ENCODE assay signal across 27 cellular contexts in genomic region chr3:197508511-197508910, GRCh38. TPM values are rescaled to one million over a fixed set of nuclear protein-coding genes. Genes with fewer than 3 reads are reported as not detected.
DNase-seq lines count a peak whose midpoint lies in the region; ATAC-seq and TF ChIP-seq lines count a peak whose summit lies in the region.
"Had no signal": no experiment of that assay in that cellular context is flagged by ENCODE, and none has a peak within 500 bp of the region (broad histone marks: within the 10 kb centered on the region; RNA-seq: fewer than 3 reads in every experiment).

No MANE protein-coding gene starts in this region.

- no peak overlapping the region for H3K23ac ChIP-seq in neuronal stem cell (ENCODE audit: low read depth, low read length, poor library complexity)

- peak overlapping the region; percentile 56 for H3K14ac ChIP-seq in neuronal stem cell (ENCODE audit: low read length)

- H3K18ac ChIP-seq in neuronal stem cell (ENCODE audit: low read length), result peak overlapping the region; percentile 29

- peaks cover 28% of the 10 kb centered on the region for H3K36me3 Mint-ChIP-seq in activated CD8-positive, alpha-beta T cell treated with anti-CD3 and anti-CD28 coated beads, Interleukin-2, amount 10 ng/mL, durations not matched to agents 7 days and 5 days (ENCODE audit: low read depth)
- H3K36me3 Mint-ChIP-seq: activated naive CD4-positive, alpha-beta T cell treated with anti-CD3 and anti-CD28 coated beads, Interleukin-2, amount 50 U/mL, for 72 hours; type B pancreatic cell had no signal

- no peak overlapping the region for H2BK12ac ChIP-seq in neuronal stem cell (ENCODE audit: low read length)

- no peaks in the 10 kb centered on the region for H3K9me3 ChIP-seq in neuronal stem cell (replicated peaks in 1 of 2; ENCODE audit: control insufficient read depth in 2 of 2, insufficient read depth in 1 of 2, low read depth in 1 of 2, low read length in 2 of 2)
- H3K9me3 ChIP-seq: ascending aorta, heart left ventricle had no signal

- H4K8ac ChIP-seq in neuronal stem cell (ENCODE audit: low read depth, low read length), result no peak overlapping the region

- no peak overlapping the region for H2BK120ac ChIP-seq in neuronal stem cell (ENCODE audit: low read depth, low read length)

- no CpG with 5 or more reads among the region's 7 CpGs for WGBS in neuronal stem cell (ENCODE audit: extremely low coverage in 2 of 2, insufficient read length in 2 of 2, insufficient replicate concordance in 1 of 2), 2 donors

- peak overlapping the region; percentile 16 for H2AK5ac ChIP-seq in neuronal stem cell (ENCODE audit: low read depth, low read length)

- no peak overlapping the region for H3K4me3 Mint-ChIP-seq in activated CD8-positive, alpha-beta T cell treated with anti-CD3 and anti-CD28 coated beads, Interleukin-2, amount 10 ng/mL, durations not matched to agents 7 days and 5 days
- H3K4me3 Mint-ChIP-seq: CD8-positive, alpha-beta memory T cell; central memory CD8-positive, alpha-beta T cell; type B pancreatic cell; WTC11 had no signal

- H3K4me1 ChIP-seq in neuronal stem cell (ENCODE audit: control insufficient read depth in 2 of 2, insufficient read depth in 1 of 2, low read depth in 1 of 2, low read length in 2 of 2), result peaks cover 9 to 17% of the 10 kb centered on the region in 2 donors
- H3K4me1 ChIP-seq: ascending aorta had no signal

- H3K36me3 ChIP-seq in neuronal stem cell (replicated peaks in 1 of 2; ENCODE audit: control insufficient read depth in 2 of 2, insufficient read depth in 2 of 2, low read length in 2 of 2), result no peaks in the 10 kb centered on the region
- H3K36me3 ChIP-seq: ascending aorta had no signal

- peak overlapping the region; percentile 21 for H2BK5ac ChIP-seq in neuronal stem cell (ENCODE audit: low read length)

- H3K4me2 ChIP-seq in neuronal stem cell (ENCODE audit: insufficient read depth, low read length, poor library complexity, severe bottlenecking), result no peak overlapping the region
- H3K4me2 ChIP-seq: KMS-11 had no signal

- no peak for TF ChIP-seq CTCF in GM10248 (IDR thresholded peaks at IDR 0.05; ENCODE audit: control extremely low read depth, extremely low read depth, low read depth, missing control alignments)

- peak; percentile 7 for DNase-seq in NCI-H1092 treated with DMSO at 0.1 percent for 48 hours (lab: John Stamatoyannopoulos, UW)
- no peak for DNase-seq in NCI-H1092 (lab: John Stamatoyannopoulos, UW)
- DNase-seq in NCI-H1105 (lab: John Stamatoyannopoulos, UW), result peak; percentile 17
- no peak for DNase-seq in neuronal stem cell (ENCODE audit: low spot score)
- no peak for DNase-seq in GM10248 (ENCODE audit: extremely low spot score)
- DNase-seq in activated CD8-positive, alpha-beta T cell treated with anti-CD3 and anti-CD28 coated beads, Interleukin-2, amount 10 ng/mL, durations not matched to agents 7 days and 5 days, result no peak
- DNase-seq: activated CD8-positive, alpha-beta memory T cell treated with anti-CD3 and anti-CD28 coated beads, Interleukin-2, amount 50 U/mL, for 48 hours; AML-193; CD8-positive, alpha-beta memory T cell; effector CD8-positive, alpha-beta T cell; erythroblast; heart left ventricle; NCI-H2081 treated with DMSO at 0.1 percent for 48 hours; NCI-H774; OCI-M1 had no signal

- H3K27ac ChIP-seq in angular gyrus (ENCODE audit: low read depth, low read length) (peak overlapping the region; percentile 97), neuronal stem cell (replicated peaks; ENCODE audit: low read length) (no peak overlapping the region)
- H3K27ac ChIP-seq: ascending aorta, heart left ventricle, KMS-11 had no signal

- no peak overlapping the region for H3K27ac Mint-ChIP-seq in activated CD8-positive, alpha-beta T cell treated with anti-CD3 and anti-CD28 coated beads, Interleukin-2, amount 10 ng/mL, durations not matched to agents 7 days and 5 days
- H3K27ac Mint-ChIP-seq: activated naive CD4-positive, alpha-beta T cell treated with anti-CD3 and anti-CD28 coated beads, Interleukin-2, amount 50 U/mL, for 72 hours; activated T-helper 2 cell treated with anti-CD3 and anti-CD28 coated beads, Interferon-gamma antibody, Interleukin-2, Interleukin-4, amounts not matched to agents 10 μg/mL and 5 μg/mL and 100 μg/mL, durations not matched to agents 14 hours and 24 hours and 36 hours; type B pancreatic cell; WTC11 had no signal

- POLR2A ChIA-PET in GM10248 (lab: Yijun Ruan, JAX), result no interaction called here
- POLR2A ChIA-PET in activated CD8-positive, alpha-beta T cell treated with anti-CD3 and anti-CD28 coated beads, Interleukin-2, amount 10 ng/mL, durations not matched to agents 7 days and 5 days (lab: Charles Lee), result no interaction called here

- CTCF ChIA-PET in GM10248 (lab: Yijun Ruan, JAX), result interaction anchor here (1.4 to 1.9 kb wide), 2 partner anchors 11 to 283 kb away, joined by 4 to 10 read pairs; no protein-coding TSS in a partner anchor
- CTCF ChIA-PET in activated CD8-positive, alpha-beta T cell treated with anti-CD3 and anti-CD28 coated beads, Interleukin-2, amount 10 ng/mL, durations not matched to agents 7 days and 5 days (lab: Charles Lee), result interaction anchor here (3.2 kb wide), 1 partner anchor 284 kb away, joined by 17 read pairs; no protein-coding TSS in a partner anchor

- H2AFZ ChIP-seq in neuronal stem cell (ENCODE audit: low read length), result no peak overlapping the region

- ATAC-seq in GM18511 (IDR thresholded peaks at IDR 0.05; ENCODE audit: unreplicated experiment), result no peak
- no peak for ATAC-seq in activated CD8-positive, alpha-beta T cell treated with anti-CD3 and anti-CD28 coated beads, Interleukin-2, amount 10 ng/mL, durations not matched to agents 7 days and 5 days
- ATAC-seq: activated naive CD4-positive, alpha-beta T cell treated with anti-CD3 and anti-CD28 coated beads, Interleukin-2, amount 50 U/mL, for 72 hours; GM12878; heart left ventricle; Right ventricle myocardium inferior; WTC11 had no signal

- H2BK15ac ChIP-seq in neuronal stem cell (ENCODE audit: low read length), result no peak overlapping the region

- peak overlapping the region; percentile 5 for H4K91ac ChIP-seq in neuronal stem cell (ENCODE audit: low read depth, low read length, poor library complexity)

- H3K27me3 ChIP-seq in neuronal stem cell (ENCODE audit: control insufficient read depth in 3 of 3, insufficient read depth in 3 of 3, low read depth in 1 of 3, low read length in 3 of 3), result no peaks in the 10 kb centered on the region
- H3K27me3 ChIP-seq: ascending aorta, heart left ventricle had no signal

- H3K4ac ChIP-seq in neuronal stem cell (ENCODE audit: low read length), result peak overlapping the region; percentile 10

- peaks cover 20% of the 10 kb centered on the region for H3K4me1 Mint-ChIP-seq in activated CD8-positive, alpha-beta T cell treated with anti-CD3 and anti-CD28 coated beads, Interleukin-2, amount 10 ng/mL, durations not matched to agents 7 days and 5 days (ENCODE audit: low read depth)

- no peaks in the 10 kb centered on the region for H3K27me3 Mint-ChIP-seq in activated CD8-positive, alpha-beta T cell treated with anti-CD3 and anti-CD28 coated beads, Interleukin-2, amount 10 ng/mL, durations not matched to agents 7 days and 5 days (ENCODE audit: low read depth)
- H3K27me3 Mint-ChIP-seq: CD8-positive, alpha-beta memory T cell; central memory CD8-positive, alpha-beta T cell had no signal

- H3K9ac ChIP-seq in neuronal stem cell (ENCODE audit: low read depth, low read length, poor library complexity), result no peak overlapping the region
- H3K9ac ChIP-seq: KMS-11 had no signal

- H3K4me3 ChIP-seq in neuronal stem cell (ENCODE audit: low read length in 2 of 2), result no peak overlapping the region
- H3K4me3 ChIP-seq: ascending aorta, GM12878, heart left ventricle, lung had no signal

- H3K9me3 Mint-ChIP-seq in activated CD8-positive, alpha-beta T cell treated with anti-CD3 and anti-CD28 coated beads, Interleukin-2, amount 10 ng/mL, durations not matched to agents 7 days and 5 days (ENCODE audit: insufficient read depth), result no peaks in the 10 kb centered on the region
- H3K9me3 Mint-ChIP-seq: activated naive CD4-positive, alpha-beta T cell treated with anti-CD3 and anti-CD28 coated beads, Interleukin-2, amount 50 U/mL, for 72 hours; activated T-helper 2 cell treated with anti-CD3 and anti-CD28 coated beads, Interferon-gamma antibody, Interleukin-2, Interleukin-4, amounts not matched to agents 10 μg/mL and 5 μg/mL and 100 μg/mL, durations not matched to agents 14 hours and 24 hours and 36 hours; CD8-positive, alpha-beta memory T cell; central memory CD8-positive, alpha-beta T cell; type B pancreatic cell; WTC11 had no signal

- H3K79me1 ChIP-seq in neuronal stem cell (ENCODE audit: low read depth, low read length), result no peaks in the 10 kb centered on the region

RNA-seq across cellular contexts. Expression of gene BDH1, which starts 47.3 kb away (rescaled TPM):
- 8.7 TPM for polyA plus RNA-seq in neuronal stem cell (2013, experiment 1 of 2)
- polyA plus RNA-seq in neuronal stem cell (2013, experiment 2 of 2), result 8.8 TPM
- 100 to 1,000 TPM; 166 to 171 TPM for total RNA-seq in activated CD8-positive, alpha-beta T cell treated with anti-CD3 and anti-CD28 coated beads, Interleukin-2, amount 10 ng/mL, durations not matched to agents 7 days and 5 days
- total RNA-seq: ascending aorta had no signal

Comparison
In these comparisons a context has a peak if more than half of its experiments do, and no peak if none do; other contexts are left out.
1. DNase-seq: peak in NCI-H1092 treated with DMSO at 0.1 percent for 48 hours (single experiment) and NCI-H1105 (single experiment); none in NCI-H1092 (single experiment), neuronal stem cell (single experiment), GM10248 (single experiment) and activated CD8-positive, alpha-beta T cell treated with anti-CD3 and anti-CD28 coated beads, Interleukin-2, amount 10 ng/mL, durations not matched to agents 7 days and 5 days (single experiment).